ENCODE assay signal across 12 cellular contexts in the genomic region with DNA sequence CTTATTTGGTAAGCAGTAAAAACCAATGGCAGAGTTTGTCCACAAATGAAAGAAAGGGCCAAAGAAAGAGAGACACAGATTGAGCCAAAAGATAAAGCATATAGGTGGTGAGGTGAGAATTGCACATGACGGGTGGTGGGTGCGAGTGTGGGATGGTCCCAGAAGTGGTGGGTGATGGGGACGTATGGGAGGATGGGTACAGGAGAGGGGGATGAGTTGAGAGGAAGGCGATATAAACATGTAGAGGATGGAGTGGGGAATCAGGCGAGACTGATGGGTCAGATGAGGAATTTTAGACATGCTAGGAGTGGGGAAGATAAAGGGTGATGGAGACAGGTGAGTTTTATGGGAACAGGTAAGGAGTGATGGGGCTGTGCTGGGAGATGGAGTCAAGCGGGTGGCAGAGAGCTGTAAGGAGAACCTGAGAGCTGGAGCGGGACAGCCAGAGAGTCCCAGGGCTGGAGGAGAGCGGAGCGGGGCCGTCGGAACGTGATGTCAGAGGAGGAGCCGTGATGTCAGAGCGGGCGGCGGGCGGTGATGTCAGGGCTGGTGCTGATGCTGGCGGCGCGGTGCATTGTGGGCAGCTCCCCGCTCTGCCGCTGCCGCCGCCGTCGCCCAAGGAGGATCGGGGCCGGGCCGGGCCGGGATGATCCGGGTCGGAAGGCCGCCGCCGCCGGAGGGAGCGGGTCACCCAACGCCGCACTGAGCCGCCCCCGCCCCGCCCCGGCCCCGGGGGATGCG. TPM values are rescaled to one million over a fixed set of nuclear protein-coding genes. Genes with fewer than 3 reads are reported as not detected.
DNase-seq lines count a peak whose midpoint lies in the region; ATAC-seq, FAIRE-seq and TF ChIP-seq lines count a peak whose summit lies in the region.
"Had no signal": no experiment of that assay in that cellular context is flagged by ENCODE, and none has a peak within 500 bp of the region (broad histone marks: within the 10 kb centered on the region; RNA-seq: fewer than 3 reads in every experiment).

A gene (plus strand): TSS at position 574 of the 741 bp plus-strand sequence. CDS start 3,180 bp downstream, outside the sequence.

- no peak within 1 kb of the TSS for H3K27ac Mint-ChIP-seq in CD8-positive, alpha-beta T cell
- H3K27ac Mint-ChIP-seq in activated CD4-positive, alpha-beta memory T cell treated with anti-CD3 and anti-CD28 coated beads for 36 hours, result no peak within 1 kb of the TSS
- no peak within 1 kb of the TSS for H3K27ac Mint-ChIP-seq in natural killer cell treated with Interleukin-12 subunit alpha and Interleukin-12 subunit beta and Interleukin-15 and Interleukin-18, amount 100 ng/mL, for 72 hours
- H3K27ac Mint-ChIP-seq: activated B cell treated with CpG ODN at 0.5 μM for 24 hours, IgD-negative memory B cell had no signal

- H3K27ac ChIP-seq in CD8-positive, alpha-beta T cell (ENCODE audit: low read depth, low read length), result no peak within 1 kb of the TSS
- H3K27ac ChIP-seq in IMR-90 (ENCODE audit: insufficient read depth, low read length) (no peak within 1 kb of the TSS), iPS-20b (ENCODE audit: low read length) (no peak within 1 kb of the TSS), kidney (ENCODE audit: low read depth in 2 of 2, low read length in 2 of 2) (no peak within 1 kb of the TSS)

- H3K4me3 ChIP-seq in CD8-positive, alpha-beta T cell (ENCODE audit: low read depth, low read length), result no peak within 1 kb of the TSS
- H3K4me3 ChIP-seq in IMR-90 (ENCODE audit: insufficient read depth, low read depth, low read length) (no peak within 1 kb of the TSS), iPS-20b (ENCODE audit: low read length) (peak within 1 kb of the TSS; percentile 48; the same call in 1 of the 2 replicates), kidney (ENCODE audit: low read length in 2 of 2) (no peak within 1 kb of the TSS)

- in situ Hi-C loops in IMR-90 (cut with MboI; ENCODE audit: low sequenced_read_pairs), result no loop called here

- dilution Hi-C loops in IMR-90 (cut with HindIII; ENCODE audit: low sequenced_read_pairs, unreplicated experiment), result no loop called here

- peaks cover 16% of the 10 kb centered on the region for H3K27me3 ChIP-seq in CD8-positive, alpha-beta T cell (ENCODE audit: insufficient read depth, low read length)
- H3K27me3 ChIP-seq in IMR-90 (ENCODE audit: control insufficient read depth, insufficient read depth, low read length) (peaks cover 71% of the 10 kb centered on the region), iPS-20b (ENCODE audit: insufficient read depth, low read length) (peaks cover 71% of the 10 kb centered on the region)

- no peak within 1 kb of the TSS for H2AK9ac ChIP-seq in IMR-90 (replicated peaks; ENCODE audit: low read depth, low read length, poor library complexity)

- WGBS in IMR-90 (ENCODE audit: extremely low coverage in 2 of 2, insufficient read length in 1 of 2), 2 experiments, result 40% methylated on average over 6 of the region's 45 CpGs; no CpG with 5 or more reads in 1 of the 2 experiments

- H2BK15ac ChIP-seq in IMR-90 (ENCODE audit: low read depth, low read length), result no peak within 1 kb of the TSS

- FAIRE-seq in kidney (lab: Jason Lieb, UNC), result no peak
- FAIRE-seq: bronchial epithelial cell had no signal

- peaks cover 11% of the 10 kb centered on the region for H3K4me1 ChIP-seq in CD8-positive, alpha-beta T cell (ENCODE audit: insufficient read depth, low read length)
- H3K4me1 ChIP-seq in IMR-90 (ENCODE audit: control insufficient read depth, insufficient read depth, low read length) (no peaks in the 10 kb centered on the region; the same call in 1 of the 2 replicates), iPS-20b (ENCODE audit: insufficient read depth, low read length) (no peaks in the 10 kb centered on the region), kidney (ENCODE audit: control insufficient read depth in 1 of 2, insufficient read depth in 1 of 2, low read depth in 1 of 2, low read length in 2 of 2) (peaks cover 5 to 7% of the 10 kb centered on the region in 2 donors)

- no peak for TF ChIP-seq CTCF in CD8-positive, alpha-beta T cell (IDR thresholded peaks at IDR 0.05)
- TF ChIP-seq CTCF in IMR-90 (conservative IDR thresholded peaks at IDR 0.05; ENCODE audit: low read depth, low read length) (no peak), kidney (IDR thresholded peaks at IDR 0.05; ENCODE audit: borderline replicate concordance, extremely low read depth, insufficient read depth) (no peak)

- H3K9me1 ChIP-seq in IMR-90 (ENCODE audit: insufficient read depth, low read length), result 0 out of 2 replicates have a peak, but pooled peaks cover 4% of the 10 kb centered on the region

- H3K23ac ChIP-seq in IMR-90 (ENCODE audit: low read depth, low read length), result no peak within 1 kb of the TSS

- peak in 2 of 7 experiments; percentile 46 to 56 for DNase-seq in CD8-positive, alpha-beta T cell
- DNase-seq in IMR-90 (no peak), kidney (no peak), mucosa of gallbladder (ENCODE audit: low spot score) (no peak)
- peak; percentile 55 for DNase-seq in activated CD4-positive, alpha-beta memory T cell treated with anti-CD3 and anti-CD28 coated beads for 36 hours
- DNase-seq in natural killer cell treated with Interleukin-12 subunit alpha and Interleukin-12 subunit beta and Interleukin-15 and Interleukin-18, amount 100 ng/mL, for 72 hours (ENCODE audit: low spot score), result no peak
- DNase-seq: activated B cell treated with CpG ODN at 0.5 μM for 24 hours had no signal

- H3K4me1 Mint-ChIP-seq in CD8-positive, alpha-beta T cell (ENCODE audit: low read depth), result peaks cover 10% of the 10 kb centered on the region
- peaks cover 13% of the 10 kb centered on the region for H3K4me1 Mint-ChIP-seq in activated CD4-positive, alpha-beta memory T cell treated with anti-CD3 and anti-CD28 coated beads for 36 hours (ENCODE audit: low read depth)
- peaks cover 10 to 15% of the 10 kb centered on the region in 2 donors for H3K4me1 Mint-ChIP-seq in natural killer cell treated with Interleukin-12 subunit alpha and Interleukin-12 subunit beta and Interleukin-15 and Interleukin-18, amount 100 ng/mL, for 72 hours (ENCODE audit: low read depth in 2 of 2)

- H3K56ac ChIP-seq in IMR-90 (ENCODE audit: extremely low read depth, insufficient read depth, low read length), result no peak within 1 kb of the TSS

- no peak within 1 kb of the TSS for H3K4ac ChIP-seq in IMR-90 (ENCODE audit: low read depth, low read length)

- no peak within 1 kb of the TSS for H2BK5ac ChIP-seq in IMR-90 (ENCODE audit: low read depth, low read length, poor library complexity, severe bottlenecking)

- H3K79me1 ChIP-seq in IMR-90 (ENCODE audit: low read depth in 1 of 2, low read length in 2 of 2), result no peaks in the 10 kb centered on the region

- H3K36me3 ChIP-seq in CD8-positive, alpha-beta T cell (ENCODE audit: insufficient read depth, low read length), result no peaks in the 10 kb centered on the region
- H3K36me3 ChIP-seq in IMR-90 (ENCODE audit: control insufficient read depth, insufficient read depth, low read length), result no peaks in the 10 kb centered on the region
- no peaks in the 10 kb centered on the region for H3K36me3 ChIP-seq in iPS-20b (ENCODE audit: insufficient read depth, low read depth, low read length)
- H3K36me3 ChIP-seq in kidney (ENCODE audit: control insufficient read depth in 1 of 2, insufficient read depth in 2 of 2, low read length in 2 of 2), result no peaks in the 10 kb centered on the region

- H3K9me3 Mint-ChIP-seq in CD8-positive, alpha-beta T cell, result no peaks in the 10 kb centered on the region
- peaks cover 5% of the 10 kb centered on the region for H3K9me3 Mint-ChIP-seq in activated CD4-positive, alpha-beta memory T cell treated with anti-CD3 and anti-CD28 coated beads for 36 hours
- H3K9me3 Mint-ChIP-seq in natural killer cell treated with Interleukin-12 subunit alpha and Interleukin-12 subunit beta and Interleukin-15 and Interleukin-18, amount 100 ng/mL, for 72 hours, result no peaks in the 10 kb centered on the region

- no peak for TF ChIP-seq RAD21 in IMR-90 (IDR thresholded peaks at IDR 0.05; ENCODE audit: low read length)

- no peak within 1 kb of the TSS for H4K8ac ChIP-seq in IMR-90 (ENCODE audit: low read depth in 2 of 2, low read length in 2 of 2)

- H2BK120ac ChIP-seq in IMR-90 (ENCODE audit: low read depth, low read length), result no peak within 1 kb of the TSS

- H3K9me3 ChIP-seq in CD8-positive, alpha-beta T cell (ENCODE audit: low read length), result no peaks in the 10 kb centered on the region
- H3K9me3 ChIP-seq in IMR-90 (ENCODE audit: control insufficient read depth, insufficient read depth, low read length), result peaks cover 8% of the 10 kb centered on the region
- no peaks in the 10 kb centered on the region for H3K9me3 ChIP-seq in iPS-20b (ENCODE audit: insufficient read depth, low read depth, low read length)
- no peaks in the 10 kb centered on the region for H3K9me3 ChIP-seq in kidney (ENCODE audit: control insufficient read depth in 1 of 2, low read length in 2 of 2)

- peak within 1 kb of the TSS; percentile 48 for H2AFZ ChIP-seq in IMR-90 (replicated peaks; ENCODE audit: low read length, poor library complexity)

- no peak within 1 kb of the TSS for H2AK5ac ChIP-seq in IMR-90 (ENCODE audit: low read depth, low read length)

- intact Hi-C loops in CD8-positive, alpha-beta T cell (cut with DNase I, micrococcal nuclease), result no loop called here
- intact Hi-C loops in IMR-90 (cut with micrococcal nuclease), result no loop called here
- intact Hi-C loops in activated CD4-positive, alpha-beta memory T cell treated with anti-CD3 and anti-CD28 coated beads for 36 hours (cut with micrococcal nuclease), result no loop called here
- intact Hi-C loops in kidney (cut with DNase I), result no loop called here

- H4K5ac ChIP-seq in IMR-90 (ENCODE audit: low read depth, low read length), result no peak within 1 kb of the TSS

- no TSS peak for BruUV-seq in IMR-90 (replicated peaks; lab: Mats Ljungman, UMichigan)

- H2BK20ac ChIP-seq in IMR-90 (ENCODE audit: low read depth, low read length), result no peak within 1 kb of the TSS

- POLR2A ChIA-PET in CD8-positive, alpha-beta T cell (lab: Charles Lee), result interaction anchor here (1.0 kb wide), 1 partner anchor 14 kb away, joined by 3 read pairs; a partner anchor contains a TSS
- POLR2A ChIA-PET in IMR-90 (lab: Charles Lee; ENCODE audit: unreplicated experiment), result no interaction called here
- POLR2A ChIA-PET in activated CD4-positive, alpha-beta memory T cell treated with anti-CD3 and anti-CD28 coated beads for 36 hours (lab: Charles Lee), result no interaction called here

- no peak within 1 kb of the TSS for H3K4me3 Mint-ChIP-seq in CD8-positive, alpha-beta T cell
- no peak within 1 kb of the TSS for H3K4me3 Mint-ChIP-seq in activated CD4-positive, alpha-beta memory T cell treated with anti-CD3 and anti-CD28 coated beads for 36 hours
- no peak within 1 kb of the TSS for H3K4me3 Mint-ChIP-seq in natural killer cell treated with Interleukin-12 subunit alpha and Interleukin-12 subunit beta and Interleukin-15 and Interleukin-18, amount 100 ng/mL, for 72 hours
- H3K4me3 Mint-ChIP-seq: activated B cell treated with CpG ODN at 0.5 μM for 24 hours, IgD-negative memory B cell had no signal

- CTCF ChIA-PET in CD8-positive, alpha-beta T cell (lab: Charles Lee), result no interaction called here
- CTCF ChIA-PET in IMR-90 (lab: Yijun Ruan, JAX), result no interaction called here
- CTCF ChIA-PET in activated CD4-positive, alpha-beta memory T cell treated with anti-CD3 and anti-CD28 coated beads for 36 hours (lab: Charles Lee), result interaction anchor here (1.7 kb wide), 1 partner anchor 14 kb away, joined by 8 read pairs; a partner anchor contains a TSS

- no peaks in the 10 kb centered on the region for H4K20me1 ChIP-seq in IMR-90 (ENCODE audit: insufficient read depth, low read length)

- peaks cover 25% of the 10 kb centered on the region for H3K27me3 Mint-ChIP-seq in CD8-positive, alpha-beta T cell (ENCODE audit: low read depth)
- peaks cover 16% of the 10 kb centered on the region for H3K27me3 Mint-ChIP-seq in activated CD4-positive, alpha-beta memory T cell treated with anti-CD3 and anti-CD28 coated beads for 36 hours
- H3K27me3 Mint-ChIP-seq in natural killer cell treated with Interleukin-12 subunit alpha and Interleukin-12 subunit beta and Interleukin-15 and Interleukin-18, amount 100 ng/mL, for 72 hours, result peaks cover 14 to 31% of the 10 kb centered on the region in 2 donors

- H3K4me2 ChIP-seq in IMR-90 (ENCODE audit: low read depth, low read length), result no peak within 1 kb of the TSS

- no peak for TF ChIP-seq POLR2A in IMR-90 (IDR thresholded peaks at IDR 0.05; ENCODE audit: low read depth, low read length)

- H3K9ac ChIP-seq in IMR-90 (ENCODE audit: low read depth, low read length) (no peak within 1 kb of the TSS), iPS-20b (ENCODE audit: low read depth, low read length) (no peak within 1 kb of the TSS), kidney (ENCODE audit: low read length in 2 of 2) (no peak within 1 kb of the TSS)

- H3K14ac ChIP-seq in IMR-90 (replicated peaks; ENCODE audit: low read depth, low read length), result no peak within 1 kb of the TSS

- ATAC-seq in CD8-positive, alpha-beta T cell, result peak; percentile 7
- no peak for ATAC-seq in IMR-90 (ENCODE audit: low read depth)
- ATAC-seq in natural killer cell treated with Interleukin-12 subunit alpha and Interleukin-12 subunit beta and Interleukin-15 and Interleukin-18, amount 100 ng/mL, for 72 hours, result no peak
- no peak for ATAC-seq in HG02610 (IDR thresholded peaks at IDR 0.05; ENCODE audit: unreplicated experiment)

- no peak within 1 kb of the TSS for H3K18ac ChIP-seq in IMR-90 (ENCODE audit: low read depth, low read length)

- no peaks in the 10 kb centered on the region for H3K36me3 Mint-ChIP-seq in CD8-positive, alpha-beta T cell
- H3K36me3 Mint-ChIP-seq in activated CD4-positive, alpha-beta memory T cell treated with anti-CD3 and anti-CD28 coated beads for 36 hours, result peaks cover 4% of the 10 kb centered on the region
- no peaks in the 10 kb centered on the region for H3K36me3 Mint-ChIP-seq in natural killer cell treated with Interleukin-12 subunit alpha and Interleukin-12 subunit beta and Interleukin-15 and Interleukin-18, amount 100 ng/mL, for 72 hours
- H3K36me3 Mint-ChIP-seq: IgD-negative memory B cell had no signal

- no peak within 1 kb of the TSS for H4K91ac ChIP-seq in IMR-90 (ENCODE audit: insufficient read depth, low read depth, low read length)

RNA-seq across cellular contexts. Expression of the gene that starts here (rescaled TPM):
- under 1 TPM in 1 of 2 experiments, not detected in 1; 0.08 TPM for total RNA-seq in CD8-positive, alpha-beta T cell
- total RNA-seq in IMR-90 (2012; rRNA removed) (under 0.01 TPM in 1 of 2 replicates, not detected in the other), kidney (0.31 TPM), mucosa of gallbladder (1.6 TPM)
- polyA plus RNA-seq in IMR-90 (2012; rRNA removed) (0.01 and 0.02 TPM in 2 replicates), kidney (ENCODE audit: insufficient read depth, low read depth, low replicate concordance) (0.26 TPM)
- 0.02 and 0.03 TPM in 2 replicates for polyA plus RNA-seq in IMR-90 (2012; cell fraction: cytosol; rRNA removed)
- polyA plus RNA-seq in IMR-90 (2012; cell fraction: nucleus; rRNA removed; ENCODE audit: low replicate concordance), result 0.10 and 0.13 TPM in 2 replicates
- total RNA-seq in activated CD4-positive, alpha-beta memory T cell treated with anti-CD3 and anti-CD28 coated beads for 36 hours, result under 1 TPM; 0.31 to 0.34 TPM
- under 1 TPM; 0.75 to 0.81 TPM for total RNA-seq in natural killer cell treated with Interleukin-12 subunit alpha and Interleukin-12 subunit beta and Interleukin-15 and Interleukin-18, amount 100 ng/mL, for 72 hours
- total RNA-seq: bronchial epithelial cell, subcutaneous adipose tissue had no signal

Comparison
In these comparisons a context has a peak if more than half of its experiments do, and no peak if none do; other contexts are left out.
1. Peak in ATAC-seq in CD8-positive, alpha-beta T cell; RNA of the gene not detected or under 1 TPM.
2. Peak in DNase-seq in activated CD4-positive, alpha-beta memory T cell treated with anti-CD3 and anti-CD28 coated beads for 36 hours; RNA of the gene not detected or under 1 TPM.